Comparison of ENCODE assay signal across 19 cellular contexts in genomic region chr16:9854665-9855064, GRCh38.
A peak's percentile ranks its signal among the peaks of the same experiment; 100 is the strongest.
DNase-seq lines count a peak whose midpoint lies in the region; ATAC-seq, FAIRE-seq and TF ChIP-seq lines count a peak whose summit lies in the region.
"Had no signal": no experiment of that assay in that cellular context is flagged by ENCODE, and none has a peak within 500 bp of the region (broad histone marks: within the 10 kb centered on the region; RNA-seq: fewer than 3 reads in every experiment).

No MANE protein-coding gene starts in this region.

- H3K36me3 ChIP-seq in MG63: no peaks in the 10 kb centered on the region
- H3K36me3 ChIP-seq in keratinocyte (ENCODE audit: control insufficient read depth in 2 of 2, extremely low read depth in 1 of 2, insufficient read depth in 2 of 2, low read length in 2 of 2): no peaks in the 10 kb centered on the region

- no peak overlapping the region for H3K4me2 ChIP-seq in keratinocyte (ENCODE audit: control insufficient read depth, extremely low read depth, insufficient read depth, low read depth, low read length)
- H3K4me2 ChIP-seq: A549 had no signal

- TF ChIP-seq CTCF in AG09309 (IDR thresholded peaks at IDR 0.05; ENCODE audit: control insufficient read depth, insufficient read depth, low read depth, low read length, missing control alignments) (no peak), keratinocyte (optimal IDR thresholded peaks at IDR 0.05 in 1 of 3, IDR thresholded peaks at IDR 0.05 in 1 of 3, conservative IDR thresholded peaks at IDR 0.05 in 1 of 3; ENCODE audit: extremely low read depth in 1 of 3, insufficient read depth in 2 of 3, low read length in 3 of 3) (no peak)

- no peak overlapping the region for H3K4me3 ChIP-seq in AG09309 (ENCODE audit: control insufficient read depth, low read depth, low read length)
- H3K4me3 ChIP-seq in MG63: no peak overlapping the region
- no peak overlapping the region for H3K4me3 ChIP-seq in keratinocyte (ENCODE audit: control insufficient read depth in 2 of 3, extremely low read depth in 1 of 3, insufficient read depth in 2 of 3, low read depth in 1 of 3, low read length in 3 of 3)
- H3K4me3 ChIP-seq: A549 had no signal

- peak; percentile 11 for DNase-seq in AG09309 (ENCODE audit: low read depth)
- peak; percentile 47 for DNase-seq in MG63
- DNase-seq in fibroblast of gingiva (ENCODE audit: low read depth): peak; percentile 88
- DNase-seq in keratinocyte (ENCODE audit: low read depth, low spot score): no peak
- DNase-seq in activated naive CD8-positive, alpha-beta T cell treated with anti-CD3 and anti-CD28 coated beads, Interleukin-2, amount 50 U/mL, for 24 hours: no peak
- DNase-seq in activated CD4-positive, alpha-beta T cell treated with anti-CD3 and anti-CD28 coated beads for 48 hours: no peak
- no peak for DNase-seq in pons (ENCODE audit: low spot score)
- DNase-seq: activated CD8-positive, alpha-beta T cell treated with anti-CD3 and anti-CD28 coated beads for 36 hours; activated naive CD8-positive, alpha-beta T cell treated with anti-CD3 and anti-CD28 coated beads, Interleukin-2, amount 10 ng/mL, durations not matched to agents 7 days and 5 days; CD4-positive, alpha-beta T cell; DMS53; kidney; NCI-H1436 treated with DMSO at 0.1 percent for 48 hours; NCI-H2227 treated with DMSO at 0.1 percent for 48 hours; retina; stimulated activated CD4-positive, alpha-beta T cell treated with anti-CD3 and anti-CD28 coated beads, Interleukin-2, amount 100 ng/mL, for 24 hours had no signal

- no peaks in the 10 kb centered on the region for H3K9me3 Mint-ChIP-seq in activated naive CD8-positive, alpha-beta T cell treated with anti-CD3 and anti-CD28 coated beads, Interleukin-2, amount 50 U/mL, for 24 hours
- H3K9me3 Mint-ChIP-seq: activated CD8-positive, alpha-beta T cell treated with anti-CD3 and anti-CD28 coated beads for 36 hours; activated naive CD8-positive, alpha-beta T cell treated with anti-CD3 and anti-CD28 coated beads, Interleukin-2, amount 10 ng/mL, durations not matched to agents 7 days and 5 days; CD4-positive, alpha-beta T cell had no signal

- no peak overlapping the region for H3K27ac ChIP-seq in keratinocyte (ENCODE audit: control insufficient read depth, insufficient read depth, low read length)
- H3K27ac ChIP-seq: A549 had no signal

- H3K36me3 Mint-ChIP-seq in activated naive CD8-positive, alpha-beta T cell treated with anti-CD3 and anti-CD28 coated beads, Interleukin-2, amount 50 U/mL, for 24 hours (ENCODE audit: low read depth): no peaks in the 10 kb centered on the region
- H3K36me3 Mint-ChIP-seq: activated naive CD8-positive, alpha-beta T cell treated with anti-CD3 and anti-CD28 coated beads, Interleukin-2, amount 10 ng/mL, durations not matched to agents 7 days and 5 days had no signal

- H2AFZ ChIP-seq in keratinocyte (ENCODE audit: control insufficient read depth, low read length): no peak overlapping the region

- no peaks in the 10 kb centered on the region for H3K4me1 Mint-ChIP-seq in activated naive CD8-positive, alpha-beta T cell treated with anti-CD3 and anti-CD28 coated beads, Interleukin-2, amount 50 U/mL, for 24 hours
- H3K4me1 Mint-ChIP-seq: activated naive CD8-positive, alpha-beta T cell treated with anti-CD3 and anti-CD28 coated beads, Interleukin-2, amount 10 ng/mL, durations not matched to agents 7 days and 5 days had no signal

- peak; percentile 63 for FAIRE-seq in keratinocyte (lab: Jason Lieb, UNC)
- FAIRE-seq: A549, endometrium, kidney had no signal

- no peak overlapping the region for H3K27ac Mint-ChIP-seq in activated naive CD8-positive, alpha-beta T cell treated with anti-CD3 and anti-CD28 coated beads, Interleukin-2, amount 50 U/mL, for 24 hours
- H3K27ac Mint-ChIP-seq: activated CD8-positive, alpha-beta T cell treated with anti-CD3 and anti-CD28 coated beads for 36 hours; activated naive CD8-positive, alpha-beta T cell treated with anti-CD3 and anti-CD28 coated beads, Interleukin-2, amount 10 ng/mL, durations not matched to agents 7 days and 5 days; CD4-positive, alpha-beta T cell had no signal

- peaks cover 9% of the 10 kb centered on the region for H3K4me1 ChIP-seq in keratinocyte (ENCODE audit: control insufficient read depth, extremely low read depth, insufficient read depth, low read length)
- H3K4me1 ChIP-seq: A549 had no signal

- no peak overlapping the region for H3K4me3 Mint-ChIP-seq in activated naive CD8-positive, alpha-beta T cell treated with anti-CD3 and anti-CD28 coated beads, Interleukin-2, amount 50 U/mL, for 24 hours
- H3K4me3 Mint-ChIP-seq: activated CD8-positive, alpha-beta T cell treated with anti-CD3 and anti-CD28 coated beads for 36 hours; activated naive CD8-positive, alpha-beta T cell treated with anti-CD3 and anti-CD28 coated beads, Interleukin-2, amount 10 ng/mL, durations not matched to agents 7 days and 5 days; CD4-positive, alpha-beta T cell had no signal

- no peaks in the 10 kb centered on the region for H3K79me2 ChIP-seq in keratinocyte (ENCODE audit: control insufficient read depth, insufficient read depth, low read length)

- peaks cover 1% of the 10 kb centered on the region for H3K27me3 Mint-ChIP-seq in activated naive CD8-positive, alpha-beta T cell treated with anti-CD3 and anti-CD28 coated beads, Interleukin-2, amount 50 U/mL, for 24 hours
- H3K27me3 Mint-ChIP-seq: activated CD8-positive, alpha-beta T cell treated with anti-CD3 and anti-CD28 coated beads for 36 hours; activated naive CD8-positive, alpha-beta T cell treated with anti-CD3 and anti-CD28 coated beads, Interleukin-2, amount 10 ng/mL, durations not matched to agents 7 days and 5 days; CD4-positive, alpha-beta T cell had no signal

- dilution Hi-C loops in keratinocyte (cut with MboI; ENCODE audit: extremely low pct_ligation_motif_present, low sequenced_read_pairs): no loop called here

- H3K9ac ChIP-seq in keratinocyte (ENCODE audit: control insufficient read depth, extremely low read depth, insufficient read depth, low read length): no peak overlapping the region

- H3K27me3 ChIP-seq in MG63 (no peaks in the 10 kb centered on the region; the same call in 1 of the 2 replicates), keratinocyte (ENCODE audit: control insufficient read depth, extremely low read depth, insufficient read depth, low read length) (no peaks in the 10 kb centered on the region)

- H4K20me1 ChIP-seq in keratinocyte (ENCODE audit: control insufficient read depth, extremely low read depth, insufficient read depth, low read length): no peaks in the 10 kb centered on the region

- ATAC-seq in activated naive CD8-positive, alpha-beta T cell treated with anti-CD3 and anti-CD28 coated beads, Interleukin-2, amount 50 U/mL, for 24 hours: no peak
- no peak for ATAC-seq in HG03457 (IDR thresholded peaks at IDR 0.05; ENCODE audit: unreplicated experiment)
- ATAC-seq: A549; activated CD8-positive, alpha-beta T cell treated with anti-CD3 and anti-CD28 coated beads for 36 hours had no signal

- H3K9me3 ChIP-seq in MG63 (no peaks in the 10 kb centered on the region; the same call in 1 of the 2 replicates), keratinocyte (ENCODE audit: control insufficient read depth, low read depth, low read length) (no peaks in the 10 kb centered on the region)
- H3K9me3 ChIP-seq: A549 had no signal

- no peaks in the 10 kb centered on the region for H3K9me1 ChIP-seq in keratinocyte (ENCODE audit: control insufficient read depth, extremely low read depth, insufficient read depth, low read length)

Comparison
In these comparisons a context has a peak if more than half of its experiments do, and no peak if none do; other contexts are left out.
1. DNase-seq: peak in AG09309 (single experiment), MG63 (single experiment) and fibroblast of gingiva (single experiment); none in keratinocyte (single experiment), activated naive CD8-positive, alpha-beta T cell treated with anti-CD3 and anti-CD28 coated beads, Interleukin-2, amount 50 U/mL, for 24 hours (single experiment), activated CD4-positive, alpha-beta T cell treated with anti-CD3 and anti-CD28 coated beads for 48 hours (single experiment) and pons (single experiment).